32 cellular contexts compared by ENCODE assay signal in the genomic region with DNA sequence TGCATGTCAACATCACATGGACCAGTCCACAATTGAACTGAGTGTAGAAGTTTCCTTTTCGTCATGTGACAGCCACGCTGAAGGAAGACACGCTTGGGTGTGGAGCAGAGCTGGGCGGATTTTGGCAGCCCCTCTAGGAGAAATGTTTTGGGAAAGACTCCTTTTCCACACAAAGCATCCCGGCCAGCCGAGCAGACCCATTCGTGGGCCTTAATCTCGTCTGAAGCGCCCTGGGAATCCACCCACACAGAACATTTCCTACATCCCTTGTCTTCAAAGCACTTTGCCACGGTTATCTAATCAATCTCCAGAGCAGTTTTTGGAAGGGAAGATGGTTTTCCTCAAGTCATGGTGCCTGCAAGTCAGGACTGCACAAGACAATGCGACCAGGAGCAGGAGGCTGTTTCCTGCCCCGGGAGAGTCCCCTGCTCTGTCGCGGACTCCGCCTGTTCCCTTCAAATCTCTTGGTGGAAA. TPM values are rescaled to one million over a fixed set of nuclear protein-coding genes. Genes with fewer than 3 reads are reported as not detected.
DNase-seq lines count a peak whose midpoint lies in the region; ATAC-seq, FAIRE-seq and TF ChIP-seq lines count a peak whose summit lies in the region.
"Had no signal": no experiment of that assay in that cellular context is flagged by ENCODE, and none has a peak within 500 bp of the region (broad histone marks: within the 10 kb centered on the region; RNA-seq: fewer than 3 reads in every experiment).

No MANE protein-coding gene starts in this region.

- H3K27ac ChIP-seq in keratinocyte (ENCODE audit: control insufficient read depth, insufficient read depth, low read length) (no peak overlapping the region), smooth muscle cell (ENCODE audit: low read depth) (no peak overlapping the region)
- H3K27ac ChIP-seq: esophagus muscularis mucosa, RWPE1, upper lobe of right lung had no signal

- peaks cover 7% of the 10 kb centered on the region for H3K4me1 ChIP-seq in keratinocyte (ENCODE audit: control insufficient read depth, extremely low read depth, insufficient read depth, low read length)
- no peaks in the 10 kb centered on the region for H3K4me1 ChIP-seq in smooth muscle cell (ENCODE audit: low read depth)
- H3K4me1 ChIP-seq: esophagus muscularis mucosa, upper lobe of right lung had no signal

- H3K27me3 ChIP-seq in keratinocyte (ENCODE audit: control insufficient read depth, extremely low read depth, insufficient read depth, low read length) (no peaks in the 10 kb centered on the region), smooth muscle cell (ENCODE audit: low read depth) (no peaks in the 10 kb centered on the region)
- H3K27me3 ChIP-seq: MG63 had no signal

- no peaks in the 10 kb centered on the region for H3F3A ChIP-seq in smooth muscle cell (ENCODE audit: low read depth)

- no peaks in the 10 kb centered on the region for H3K4me1 Mint-ChIP-seq in activated naive CD4-positive, alpha-beta T cell treated with anti-CD3 and anti-CD28 coated beads, Interleukin-2, amount 10 ng/mL, durations not matched to agents 7 days and 5 days
- H3K4me1 Mint-ChIP-seq in activated naive CD4-positive, alpha-beta T cell treated with anti-CD3 and anti-CD28 coated beads for 36 hours (ENCODE audit: low read depth), result no peaks in the 10 kb centered on the region
- H3K4me1 Mint-ChIP-seq in stimulated activated memory B cell treated with anti-CD40 and anti-IgM and Interleukin-4, amounts not matched to agents 10 μg/mL and 1 μg/mL and 100 μg/mL, for 72 hours, result no peaks in the 10 kb centered on the region
- H3K4me1 Mint-ChIP-seq: CD4-positive, CD25-positive, alpha-beta regulatory T cell; naive B cell had no signal

- intact Hi-C loops in activated naive CD4-positive, alpha-beta T cell treated with anti-CD3 and anti-CD28 coated beads for 36 hours (cut with micrococcal nuclease), result no loop called here

- dilution Hi-C loops in keratinocyte (cut with MboI; ENCODE audit: extremely low pct_ligation_motif_present, low sequenced_read_pairs), result no loop called here

- no peaks in the 10 kb centered on the region for H3K9me1 ChIP-seq in keratinocyte (ENCODE audit: control insufficient read depth, extremely low read depth, insufficient read depth, low read length)

- no peak for FAIRE-seq in keratinocyte (lab: Jason Lieb, UNC)
- FAIRE-seq: frontal cortex, H54 had no signal

- H3K79me2 ChIP-seq in keratinocyte (ENCODE audit: control insufficient read depth, insufficient read depth, low read length) (no peaks in the 10 kb centered on the region), smooth muscle cell (ENCODE audit: low read depth) (no peaks in the 10 kb centered on the region)

- ATAC-seq in GM21737 (IDR thresholded peaks at IDR 0.05; ENCODE audit: unreplicated experiment), result no peak
- ATAC-seq in stimulated activated memory B cell treated with anti-CD40 and anti-IgM and Interleukin-4, amounts not matched to agents 10 μg/mL and 1 μg/mL and 100 μg/mL, for 72 hours, result no peak
- ATAC-seq: activated T-cell treated with anti-CD3 and anti-CD28 coated beads, Interleukin-2, amount 50 U/mL, for 72 hours; stimulated activated naive B cell treated with anti-CD40 and anti-IgM and Interleukin-4, amounts not matched to agents 10 μg/mL and 1 μg/mL and 100 μg/mL, for 72 hours; upper lobe of right lung had no signal

- peak overlapping the region; percentile 8 for H3K27ac Mint-ChIP-seq in activated naive CD4-positive, alpha-beta T cell treated with anti-CD3 and anti-CD28 coated beads, Interleukin-2, amount 10 ng/mL, durations not matched to agents 7 days and 5 days
- no peak overlapping the region for H3K27ac Mint-ChIP-seq in activated naive CD4-positive, alpha-beta T cell treated with anti-CD3 and anti-CD28 coated beads for 36 hours
- H3K27ac Mint-ChIP-seq in stimulated activated memory B cell treated with anti-CD40 and anti-IgM and Interleukin-4, amounts not matched to agents 10 μg/mL and 1 μg/mL and 100 μg/mL, for 72 hours, result no peak overlapping the region
- H3K27ac Mint-ChIP-seq: activated T-cell treated with anti-CD3 and anti-CD28 coated beads, Interleukin-2, amount 50 U/mL, for 72 hours; CD4-positive, CD25-positive, alpha-beta regulatory T cell; dendritic cell treated with granulocyte-macrophage colony-stimulating factor and Interleukin-4, amounts not matched to agents 40 ng/mL and 50 ng/mL, for 4 days; naive B cell; stimulated activated naive B cell treated with anti-CD40 and anti-IgM and Interleukin-4, amounts not matched to agents 10 μg/mL and 1 μg/mL and 100 μg/mL, for 72 hours had no signal

- no peaks in the 10 kb centered on the region for H3K36me3 ChIP-seq in keratinocyte (ENCODE audit: control insufficient read depth in 2 of 2, extremely low read depth in 1 of 2, insufficient read depth in 2 of 2, low read length in 2 of 2)
- H3K36me3 ChIP-seq in smooth muscle cell (ENCODE audit: low read depth), result no peaks in the 10 kb centered on the region
- H3K36me3 ChIP-seq: esophagus muscularis mucosa, MG63, upper lobe of right lung had no signal

- H3K4me3 ChIP-seq in keratinocyte (ENCODE audit: control insufficient read depth in 2 of 3, extremely low read depth in 1 of 3, insufficient read depth in 2 of 3, low read depth in 1 of 3, low read length in 3 of 3) (no peak overlapping the region), smooth muscle cell (no peak overlapping the region)
- H3K4me3 ChIP-seq: esophagus muscularis mucosa, MG63, upper lobe of right lung had no signal

- H3K4me3 Mint-ChIP-seq in activated naive CD4-positive, alpha-beta T cell treated with anti-CD3 and anti-CD28 coated beads, Interleukin-2, amount 10 ng/mL, durations not matched to agents 7 days and 5 days, result no peak overlapping the region
- no peak overlapping the region for H3K4me3 Mint-ChIP-seq in activated naive CD4-positive, alpha-beta T cell treated with anti-CD3 and anti-CD28 coated beads for 36 hours
- no peak overlapping the region for H3K4me3 Mint-ChIP-seq in stimulated activated memory B cell treated with anti-CD40 and anti-IgM and Interleukin-4, amounts not matched to agents 10 μg/mL and 1 μg/mL and 100 μg/mL, for 72 hours
- H3K4me3 Mint-ChIP-seq: activated T-cell treated with anti-CD3 and anti-CD28 coated beads, Interleukin-2, amount 50 U/mL, for 72 hours; CD4-positive, CD25-positive, alpha-beta regulatory T cell; dendritic cell treated with granulocyte-macrophage colony-stimulating factor and Interleukin-4, amounts not matched to agents 40 ng/mL and 50 ng/mL, for 4 days; naive B cell; stimulated activated naive B cell treated with anti-CD40 and anti-IgM and Interleukin-4, amounts not matched to agents 10 μg/mL and 1 μg/mL and 100 μg/mL, for 72 hours had no signal

- WGBS in smooth muscle cell (ENCODE audit: low lambda C conversion rate), result 15% methylated on average over 15 of the region's 15 CpGs

- TF ChIP-seq CTCF in keratinocyte (optimal IDR thresholded peaks at IDR 0.05 in 1 of 3, IDR thresholded peaks at IDR 0.05 in 1 of 3, conservative IDR thresholded peaks at IDR 0.05 in 1 of 3; ENCODE audit: extremely low read depth in 1 of 3, insufficient read depth in 2 of 3, low read length in 3 of 3), result no peak
- no peak for TF ChIP-seq CTCF in smooth muscle cell (IDR thresholded peaks at IDR 0.05; ENCODE audit: borderline replicate concordance, insufficient read depth, poor library complexity, severe bottlenecking)

- H3K36me3 Mint-ChIP-seq in activated naive CD4-positive, alpha-beta T cell treated with anti-CD3 and anti-CD28 coated beads, Interleukin-2, amount 10 ng/mL, durations not matched to agents 7 days and 5 days, result no peaks in the 10 kb centered on the region
- H3K36me3 Mint-ChIP-seq in activated naive CD4-positive, alpha-beta T cell treated with anti-CD3 and anti-CD28 coated beads for 36 hours (ENCODE audit: low read depth), result no peaks in the 10 kb centered on the region
- H3K36me3 Mint-ChIP-seq in stimulated activated memory B cell treated with anti-CD40 and anti-IgM and Interleukin-4, amounts not matched to agents 10 μg/mL and 1 μg/mL and 100 μg/mL, for 72 hours, result no peaks in the 10 kb centered on the region
- H3K36me3 Mint-ChIP-seq: CD4-positive, CD25-positive, alpha-beta regulatory T cell; naive B cell; stimulated activated naive B cell treated with anti-CD40 and anti-IgM and Interleukin-4, amounts not matched to agents 10 μg/mL and 1 μg/mL and 100 μg/mL, for 72 hours had no signal

- CTCF ChIA-PET in activated naive CD4-positive, alpha-beta T cell treated with anti-CD3 and anti-CD28 coated beads, Interleukin-2, amount 10 ng/mL, durations not matched to agents 7 days and 5 days (lab: Charles Lee), result no interaction called here
- CTCF ChIA-PET in activated naive CD4-positive, alpha-beta T cell treated with anti-CD3 and anti-CD28 coated beads for 36 hours (lab: Charles Lee), result no interaction called here

- H3K9me3 Mint-ChIP-seq in activated naive CD4-positive, alpha-beta T cell treated with anti-CD3 and anti-CD28 coated beads, Interleukin-2, amount 10 ng/mL, durations not matched to agents 7 days and 5 days, result no peaks in the 10 kb centered on the region
- H3K9me3 Mint-ChIP-seq in activated naive CD4-positive, alpha-beta T cell treated with anti-CD3 and anti-CD28 coated beads for 36 hours, result no peaks in the 10 kb centered on the region
- H3K9me3 Mint-ChIP-seq in stimulated activated memory B cell treated with anti-CD40 and anti-IgM and Interleukin-4, amounts not matched to agents 10 μg/mL and 1 μg/mL and 100 μg/mL, for 72 hours, result no peaks in the 10 kb centered on the region
- H3K9me3 Mint-ChIP-seq: activated T-cell treated with anti-CD3 and anti-CD28 coated beads, Interleukin-2, amount 50 U/mL, for 72 hours; CD4-positive, CD25-positive, alpha-beta regulatory T cell; dendritic cell treated with granulocyte-macrophage colony-stimulating factor and Interleukin-4, amounts not matched to agents 40 ng/mL and 50 ng/mL, for 4 days; naive B cell; stimulated activated naive B cell treated with anti-CD40 and anti-IgM and Interleukin-4, amounts not matched to agents 10 μg/mL and 1 μg/mL and 100 μg/mL, for 72 hours had no signal

- peaks cover 6% of the 10 kb centered on the region for H3K27me3 Mint-ChIP-seq in activated naive CD4-positive, alpha-beta T cell treated with anti-CD3 and anti-CD28 coated beads, Interleukin-2, amount 10 ng/mL, durations not matched to agents 7 days and 5 days
- no peaks in the 10 kb centered on the region for H3K27me3 Mint-ChIP-seq in activated naive CD4-positive, alpha-beta T cell treated with anti-CD3 and anti-CD28 coated beads for 36 hours (ENCODE audit: low read depth)
- peaks cover 20% of the 10 kb centered on the region for H3K27me3 Mint-ChIP-seq in stimulated activated memory B cell treated with anti-CD40 and anti-IgM and Interleukin-4, amounts not matched to agents 10 μg/mL and 1 μg/mL and 100 μg/mL, for 72 hours

- H4K20me1 ChIP-seq in keratinocyte (ENCODE audit: control insufficient read depth, extremely low read depth, insufficient read depth, low read length) (peaks cover 3% of the 10 kb centered on the region), smooth muscle cell (ENCODE audit: low read depth) (no peaks in the 10 kb centered on the region)

- H3K4me2 ChIP-seq in keratinocyte (ENCODE audit: control insufficient read depth, extremely low read depth, insufficient read depth, low read depth, low read length) (peak overlapping the region; percentile 27), smooth muscle cell (peak overlapping the region; percentile 45)

- H3K9me3 ChIP-seq in keratinocyte (ENCODE audit: control insufficient read depth, low read depth, low read length) (no peaks in the 10 kb centered on the region), smooth muscle cell (replicated peaks; ENCODE audit: low read depth) (no peaks in the 10 kb centered on the region)
- H3K9me3 ChIP-seq: esophagus muscularis mucosa, MG63, upper lobe of right lung had no signal

- H3K9ac ChIP-seq in keratinocyte (ENCODE audit: control insufficient read depth, extremely low read depth, insufficient read depth, low read length), result no peak overlapping the region
- H3K9ac ChIP-seq in smooth muscle cell (ENCODE audit: low read depth), result no peak overlapping the region

- peak overlapping the region; percentile 44 for H2AFZ ChIP-seq in keratinocyte (ENCODE audit: control insufficient read depth, low read length)
- H2AFZ ChIP-seq in smooth muscle cell (ENCODE audit: low read depth), result peak overlapping the region; percentile 67

- DNase-seq in activated naive CD4-positive, alpha-beta T cell treated with anti-CD3 and anti-CD28 coated beads, Interleukin-2, amount 10 ng/mL, durations not matched to agents 7 days and 5 days, result no peak
- no peak for DNase-seq in activated naive CD4-positive, alpha-beta T cell treated with anti-CD3 and anti-CD28 coated beads for 36 hours
- DNase-seq in foreskin melanocyte, result peak; percentile 68
- DNase-seq in keratinocyte (ENCODE audit: low read depth, low spot score), result no peak
- no peak for DNase-seq in smooth muscle cell (lab: John Stamatoyannopoulos, UW; ENCODE audit: unreplicated experiment)
- no peak for DNase-seq in NCI-H526 (lab: John Stamatoyannopoulos, UW)
- DNase-seq: 8988T; activated CD4-positive, alpha-beta T cell treated with anti-CD3 and anti-CD28 coated beads, Interleukin-2, amount 50 U/mL, for 48 hours; activated CD4-positive, CD25-positive, alpha-beta regulatory T cell treated with anti-CD3 and anti-CD28 coated beads, Interleukin-2, amount 50 U/mL, for 72 hours; activated T-cell treated with anti-CD3 and anti-CD28 coated beads, Interleukin-2, amount 50 U/mL, for 72 hours; Calu3; CD4-positive, CD25-positive, alpha-beta regulatory T cell; KG1; MG63; midbrain; naive B cell; NCI-H1105 treated with DMSO at 0.1 percent for 48 hours; NCI-H187 treated with DMSO at 0.1 percent for 48 hours; NCI-H2171; nucleus accumbens; OCI-M1; stimulated activated naive B cell treated with anti-CD40 and anti-IgM and Interleukin-4, amounts not matched to agents 10 μg/mL and 1 μg/mL and 100 μg/mL, for 72 hours; upper lobe of right lung had no signal

RNA-seq across cellular contexts. Expression of gene IFT22, which starts 8.4 kb away (rescaled TPM):
- 1 to 10 TPM; 5.4 to 6.8 TPM for total RNA-seq in activated naive CD4-positive, alpha-beta T cell treated with anti-CD3 and anti-CD28 coated beads for 36 hours
- polyA plus RNA-seq in keratinocyte (28.3 to 30.1 TPM (median 29.4 TPM) in 3 replicates), smooth muscle cell (46.2 and 51.9 TPM in 2 replicates)
- polyA plus RNA-seq in keratinocyte (2011; ENCODE audit: low read depth), result 4.7 TPM
- 25.5 and 31.4 TPM in 2 replicates for polyA plus RNA-seq in keratinocyte (2011; cell fraction: cytosol; rRNA removed)
- 8.2 and 9.6 TPM in 2 replicates for polyA plus RNA-seq in keratinocyte (2011; cell fraction: nucleus; rRNA removed)
- polyA plus RNA-seq in keratinocyte (2012; ENCODE audit: low replicate concordance), result 11.3 and 23.0 TPM in 2 replicates
- 13.0 to 22.2 TPM (median 21.8 TPM) in 3 replicates for polyA minus RNA-seq in keratinocyte
- 13.0 TPM for polyA minus RNA-seq in keratinocyte (2011; cell fraction: cytosol; rRNA and poly(A)+ RNA removed)
- 4.1 and 5.0 TPM in 2 replicates for polyA minus RNA-seq in keratinocyte (2011; cell fraction: nucleus; rRNA and poly(A)+ RNA removed)
- total RNA-seq in smooth muscle cell, result 36.8 and 52.7 TPM in 2 replicates

RNA-seq across cellular contexts. Expression of gene COL26A1, which starts 32.6 kb away (rescaled TPM):
- total RNA-seq in activated naive CD4-positive, alpha-beta T cell treated with anti-CD3 and anti-CD28 coated beads for 36 hours, result not detected
- not detected in 3 replicates for polyA plus RNA-seq in keratinocyte
- not detected for polyA plus RNA-seq in keratinocyte (2011; ENCODE audit: low read depth)
- polyA plus RNA-seq in keratinocyte (2011; cell fraction: cytosol; rRNA removed), result not detected in 2 replicates
- not detected in 2 replicates for polyA plus RNA-seq in keratinocyte (2011; cell fraction: nucleus; rRNA removed)
- polyA plus RNA-seq in keratinocyte (2012; ENCODE audit: low replicate concordance), result not detected in 2 replicates
- polyA minus RNA-seq in keratinocyte, result not detected in 3 replicates
- polyA minus RNA-seq in keratinocyte (2011; cell fraction: cytosol; rRNA and poly(A)+ RNA removed), result not detected
- not detected in 2 replicates for polyA minus RNA-seq in keratinocyte (2011; cell fraction: nucleus; rRNA and poly(A)+ RNA removed)
- total RNA-seq in smooth muscle cell, result 4.9 and 6.1 TPM in 2 replicates
- polyA plus RNA-seq in smooth muscle cell, result 7.4 and 13.2 TPM in 2 replicates
- total RNA-seq: Calu3; CD4-positive, CD25-positive, alpha-beta regulatory T cell; esophagus muscularis mucosa; pulmonary artery endothelial cell; T-helper 2 cell treated with Interferon-gamma antibody and Interleukin-4, amounts not matched to agents 100 ng/mL and 5 ng/mL, for 36 hours had no signal
- polyA plus RNA-seq: CD4-positive, CD25-positive, alpha-beta regulatory T cell had no signal
